ENCODE assay signal across 1 cellular context in the genomic region with DNA sequence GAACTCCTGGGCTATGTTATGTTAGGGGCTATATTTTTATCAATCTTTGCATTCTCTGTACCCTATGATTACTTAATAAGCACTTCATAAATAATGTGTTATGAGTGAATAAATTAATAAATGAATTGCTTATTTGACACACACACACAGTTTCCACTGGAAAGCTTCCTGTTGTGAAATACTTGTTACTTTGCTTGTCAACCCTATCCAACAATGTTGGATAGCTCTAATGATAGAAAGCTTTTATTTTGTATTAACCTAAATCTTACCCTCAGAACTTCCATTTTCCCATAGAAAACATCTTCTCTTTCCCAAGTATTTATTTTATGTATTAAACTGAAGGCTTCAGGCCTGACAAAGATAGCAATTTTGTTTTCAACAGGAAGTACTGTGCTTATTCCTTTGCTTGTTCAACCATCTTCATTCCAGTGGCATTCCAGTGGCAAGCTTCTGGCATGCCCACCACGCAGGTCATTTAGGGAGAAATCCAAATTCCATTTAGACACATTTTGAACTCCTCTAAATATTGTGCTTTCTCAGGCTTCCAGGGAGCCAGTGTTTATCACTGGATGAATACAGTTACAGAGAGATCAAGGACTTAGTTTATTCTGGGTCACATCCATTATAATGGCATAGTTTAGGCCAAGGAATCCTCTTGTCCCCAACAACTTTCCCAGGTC.
TF ChIP-seq lines count a peak whose summit lies in the region.

No MANE protein-coding gene starts in this region.

TF ChIP-seq in H1, 55 proteins besides CTCF, POLR2A, EP300 and RAD21 (continued from another document):
- TF ChIP-seq SIN3A (conservative IDR thresholded peaks at IDR 0.05 in 1 of 2, IDR thresholded peaks at IDR 0.05 in 1 of 2; ENCODE audit: low read depth in 1 of 2, low read length in 2 of 2) = no peak
- no peak for TF ChIP-seq ZNF274 (IDR thresholded peaks at IDR 0.05; ENCODE audit: borderline replicate concordance, extremely low read depth, low read length)
